ENCODE assay signal across 9 cellular contexts in the genomic region with DNA sequence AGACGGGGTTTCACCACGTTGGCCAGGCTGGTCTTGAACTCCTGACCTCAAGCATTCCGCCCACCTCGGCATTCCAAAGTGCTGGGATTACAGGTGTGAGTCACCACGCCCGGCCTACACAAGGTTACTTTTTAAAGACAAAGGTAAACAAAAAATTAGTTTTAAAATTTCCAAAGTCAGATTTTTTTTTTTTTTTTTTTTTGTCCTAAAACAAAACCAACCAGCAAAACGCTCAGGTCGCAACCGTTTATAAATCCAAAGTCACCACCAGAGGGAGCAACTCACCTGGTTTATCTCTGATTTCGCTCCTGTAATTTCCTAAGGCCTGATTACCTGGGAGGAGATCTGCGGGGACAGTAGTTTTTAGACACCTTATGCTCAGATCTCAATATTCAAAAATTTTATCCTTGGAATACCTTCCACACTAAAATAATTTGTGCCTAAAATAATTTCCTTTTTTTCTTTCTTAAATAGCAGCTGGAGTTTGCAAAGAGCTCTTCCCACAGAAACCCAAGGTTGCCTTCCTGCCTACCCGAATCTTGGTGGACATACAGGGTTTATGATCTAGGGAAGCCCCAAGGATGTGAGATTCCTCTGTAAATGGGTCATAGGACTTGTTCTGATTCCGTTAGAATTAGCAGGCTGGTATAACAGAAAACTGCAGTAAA. TPM values are rescaled to one million over a fixed set of nuclear protein-coding genes. Genes with fewer than 3 reads are reported as not detected.
A peak's percentile ranks its signal among the peaks of the same experiment; 100 is the strongest.
DNase-seq lines count a peak whose midpoint lies in the region; ATAC-seq, FAIRE-seq and TF ChIP-seq lines count a peak whose summit lies in the region.
"Had no signal": no experiment of that assay in that cellular context is flagged by ENCODE, and none has a peak within 500 bp of the region (broad histone marks: within the 10 kb centered on the region; RNA-seq: fewer than 3 reads in every experiment).

No MANE protein-coding gene starts in this region.

- H3K27me3 ChIP-seq in Loucy (ENCODE audit: insufficient read depth, low read length, poor library complexity, severe bottlenecking), result peaks cover 4% of the 10 kb centered on the region
- no peaks in the 10 kb centered on the region for H3K27me3 ChIP-seq in bronchial epithelial cell (ENCODE audit: control insufficient read depth, insufficient read depth, low read length)
- peaks cover 9% of the 10 kb centered on the region for H3K27me3 ChIP-seq in lower lobe of right lung (ENCODE audit: low read depth)
- H3K27me3 ChIP-seq in upper lobe of right lung, result peaks cover 10% of the 10 kb centered on the region

- H3K9me3 Mint-ChIP-seq in activated T-cell treated with anti-CD3 and anti-CD28 coated beads, Interleukin-2, amount 50 U/mL, for 24 hours, result no peaks in the 10 kb centered on the region

- no peaks in the 10 kb centered on the region for H3K9me2 ChIP-seq in Loucy (replicated peaks; ENCODE audit: low read depth, low read length)

- H3K4me1 ChIP-seq in Loucy (ENCODE audit: insufficient read depth, low read length, poor library complexity, severe bottlenecking), result no peaks in the 10 kb centered on the region
- no peaks in the 10 kb centered on the region for H3K4me1 ChIP-seq in lower lobe of right lung
- H3K4me1 ChIP-seq in upper lobe of right lung, result no peaks in the 10 kb centered on the region

- peaks cover 12% of the 10 kb centered on the region for H3K4me1 Mint-ChIP-seq in activated T-cell treated with anti-CD3 and anti-CD28 coated beads, Interleukin-2, amount 50 U/mL, for 24 hours (ENCODE audit: low read depth)

- H3K27ac ChIP-seq in lower lobe of right lung (no peak overlapping the region), upper lobe of right lung (no peak overlapping the region)

- H3K36me3 Mint-ChIP-seq in activated T-cell treated with anti-CD3 and anti-CD28 coated beads, Interleukin-2, amount 50 U/mL, for 24 hours (ENCODE audit: low read depth), result no peaks in the 10 kb centered on the region

- H3K9me3 ChIP-seq in Loucy (ENCODE audit: insufficient read depth, low read depth, low read length), result no peaks in the 10 kb centered on the region
- no peaks in the 10 kb centered on the region for H3K9me3 ChIP-seq in lower lobe of right lung
- no peaks in the 10 kb centered on the region for H3K9me3 ChIP-seq in upper lobe of right lung

- intact Hi-C loops in lower lobe of right lung (cut with DNase I), result no loop called here
- intact Hi-C loops in upper lobe of right lung (cut with DNase I), result no loop called here

- H3K27ac Mint-ChIP-seq in activated T-cell treated with anti-CD3 and anti-CD28 coated beads, Interleukin-2, amount 50 U/mL, for 24 hours, result no peak overlapping the region

- H3K4me2 ChIP-seq in Loucy (ENCODE audit: low read depth, low read length, poor library complexity, severe bottlenecking), result no peak overlapping the region

- H3F3A ChIP-seq in Loucy (ENCODE audit: low read depth), result no peaks in the 10 kb centered on the region

- peak; percentile 47 for DNase-seq in activated T-cell treated with anti-CD3 and anti-CD28 coated beads for 4 hours
- no peak for DNase-seq in activated T-cell treated with anti-CD3 and anti-CD28 coated beads, Interleukin-2, amount 50 U/mL, for 24 hours
- DNase-seq in SHP77 (lab: John Stamatoyannopoulos, UW), result peak; percentile 16 to 58
- peak; percentile 64 for DNase-seq in bronchial epithelial cell (ENCODE audit: low read depth)
- DNase-seq in lower lobe of right lung, result no peak
- no peak for DNase-seq in upper lobe of right lung
- DNase-seq in OCI-M2 (lab: John Stamatoyannopoulos, UW; ENCODE audit: unreplicated experiment), result no peak

- no peak overlapping the region for H3K4me3 Mint-ChIP-seq in activated T-cell treated with anti-CD3 and anti-CD28 coated beads, Interleukin-2, amount 50 U/mL, for 24 hours

- H2AFZ ChIP-seq in Loucy (ENCODE audit: low read length), result no peak overlapping the region

- no peaks in the 10 kb centered on the region for H3K79me2 ChIP-seq in Loucy (ENCODE audit: insufficient read depth, low read length)

- no peak for FAIRE-seq in bronchial epithelial cell (lab: Jason Lieb, UNC)

- H3K27me3 Mint-ChIP-seq in activated T-cell treated with anti-CD3 and anti-CD28 coated beads, Interleukin-2, amount 50 U/mL, for 24 hours, result peaks cover under 1% of the 10 kb centered on the region

- no peaks in the 10 kb centered on the region for H3K36me3 ChIP-seq in Loucy (ENCODE audit: insufficient read depth, low read length)
- H3K36me3 ChIP-seq in bronchial epithelial cell (ENCODE audit: control insufficient read depth, insufficient read depth, low read length), result no peaks in the 10 kb centered on the region
- no peaks in the 10 kb centered on the region for H3K36me3 ChIP-seq in lower lobe of right lung
- H3K36me3 ChIP-seq in upper lobe of right lung, result no peaks in the 10 kb centered on the region

- H3K4me3 ChIP-seq in Loucy (ENCODE audit: low read length, poor library complexity, severe bottlenecking) (no peak overlapping the region), bronchial epithelial cell (ENCODE audit: low read depth, low read length) (no peak overlapping the region), lower lobe of right lung (no peak overlapping the region), upper lobe of right lung (no peak overlapping the region)

- no peak overlapping the region for H3K9ac ChIP-seq in Loucy (ENCODE audit: low read depth, low read length, poor library complexity, severe bottlenecking)

- ATAC-seq in lower lobe of right lung (peak; percentile 69 to 72), upper lobe of right lung (peak; percentile 71)

- TF ChIP-seq CTCF in Loucy (conservative IDR thresholded peaks at IDR 0.05; ENCODE audit: low read length), result peak; percentile 79
- TF ChIP-seq CTCF in bronchial epithelial cell (IDR thresholded peaks at IDR 0.05; ENCODE audit: insufficient read depth, low read length, severe bottlenecking), result peak; percentile 57
- TF ChIP-seq CTCF in lower lobe of right lung (IDR thresholded peaks at IDR 0.05), result peak; percentile 62
- peak; percentile 66 for TF ChIP-seq CTCF in upper lobe of right lung (IDR thresholded peaks at IDR 0.05)

- no peaks in the 10 kb centered on the region for H4K20me1 ChIP-seq in Loucy (ENCODE audit: insufficient read depth, low read length, poor library complexity, severe bottlenecking)

RNA-seq across cellular contexts. Expression of a gene that starts 19.8 kb away (rescaled TPM):
- 1.8 and 21.1 TPM in 2 replicates for total RNA-seq in bronchial epithelial cell
- 160 TPM for total RNA-seq in lower lobe of right lung
- 61.2 TPM for total RNA-seq in upper lobe of right lung

RNA-seq across cellular contexts. Expression of a gene that starts 29.1 kb away (rescaled TPM):
- total RNA-seq in bronchial epithelial cell, result not detected in 2 replicates
- not detected for total RNA-seq in lower lobe of right lung
- total RNA-seq in upper lobe of right lung, result not detected
- total RNA-seq: subcutaneous adipose tissue had no signal

Comparison
In these comparisons a context has a peak if more than half of its experiments do, and no peak if none do; other contexts are left out.
1. DNase-seq: peak in activated T-cell treated with anti-CD3 and anti-CD28 coated beads for 4 hours (single experiment), SHP77 (2 of 2) and bronchial epithelial cell (single experiment); none in activated T-cell treated with anti-CD3 and anti-CD28 coated beads, Interleukin-2, amount 50 U/mL, for 24 hours (single experiment), lower lobe of right lung (single experiment), upper lobe of right lung (single experiment) and OCI-M2 (single experiment).
2. Peak in every context shown above with its lines, with median percentiles within 50 percentile points of each other: CTCF ChIP-seq.